20 cellular contexts compared by ENCODE assay signal in genomic region chr2:41774011-41774605, GRCh38.
A peak's percentile ranks its signal among the peaks of the same experiment; 100 is the strongest.
DNase-seq lines count a peak whose midpoint lies in the region; ATAC-seq and TF ChIP-seq lines count a peak whose summit lies in the region.
"Had no signal": no experiment of that assay in that cellular context is flagged by ENCODE, and none has a peak within 500 bp of the region (broad histone marks: within the 10 kb centered on the region; RNA-seq: fewer than 3 reads in every experiment).

No MANE protein-coding gene starts in this region.

- no peak overlapping the region for H3K4me3 ChIP-seq in HAP-1
- H3K4me3 ChIP-seq in mesendoderm (ENCODE audit: low read length): no peak overlapping the region
- H3K4me3 ChIP-seq: BLaER1, K562, SK-N-MC had no signal

- in situ Hi-C loops in HAP-1 (cut with MboI; ENCODE audit: low sequenced_read_pairs): no loop called here

- H3K4me2 ChIP-seq in mesendoderm (ENCODE audit: low read length): no peak overlapping the region
- H3K4me2 ChIP-seq: BLaER1 had no signal

- peaks cover 15% of the 10 kb centered on the region for H3K9me3 Mint-ChIP-seq in WTC11
- no peaks in the 10 kb centered on the region for H3K9me3 Mint-ChIP-seq in activated T-helper 1 cell treated with anti-CD3 and anti-CD28 coated beads, Interleukin-12 subunit alpha, Interleukin-12 subunit beta, Interleukin-2, Interleukin-4 antibody, amounts not matched to agents 30 ng/mL and 10 ng/mL and 1 ng/mL, durations not matched to agents 14 hours and 24 hours and 36 hours

- H3K79me1 ChIP-seq in mesendoderm (ENCODE audit: low read length): no peaks in the 10 kb centered on the region

- no peak overlapping the region for H4K5ac ChIP-seq in mesendoderm (ENCODE audit: low read length)

- H2BK5ac ChIP-seq in mesendoderm (ENCODE audit: low read length): peak overlapping the region; percentile 36

- no peak overlapping the region for H3K23ac ChIP-seq in mesendoderm (ENCODE audit: low read length)

- peak; percentile 75 for ATAC-seq in WTC11
- ATAC-seq in HG03439 (IDR thresholded peaks at IDR 0.05; ENCODE audit: unreplicated experiment): no peak
- ATAC-seq: K562 had no signal

- H4K8ac ChIP-seq in mesendoderm (ENCODE audit: low read depth, low read length): no peak overlapping the region

- peak overlapping the region; percentile 28 for H3K56ac ChIP-seq in mesendoderm (ENCODE audit: low read length)

- H3K4ac ChIP-seq in mesendoderm (ENCODE audit: low read depth, low read length): no peak overlapping the region

- H3K27me3 Mint-ChIP-seq in WTC11 (ENCODE audit: low read depth): no peaks in the 10 kb centered on the region
- peaks cover 2% of the 10 kb centered on the region for H3K27me3 Mint-ChIP-seq in activated T-helper 1 cell treated with anti-CD3 and anti-CD28 coated beads, Interleukin-12 subunit alpha, Interleukin-12 subunit beta, Interleukin-2, Interleukin-4 antibody, amounts not matched to agents 30 ng/mL and 10 ng/mL and 1 ng/mL, durations not matched to agents 14 hours and 24 hours and 36 hours (ENCODE audit: insufficient read depth)

- TF ChIP-seq CTCF in WTC11 (IDR thresholded peaks at IDR 0.05): no peak

- no peak overlapping the region for H3K27ac ChIP-seq in mesendoderm (ENCODE audit: low read depth, low read length)
- H3K27ac ChIP-seq: BLaER1, SK-N-MC had no signal

- no peak overlapping the region for H3K4me3 Mint-ChIP-seq in WTC11
- no peak overlapping the region for H3K4me3 Mint-ChIP-seq in activated T-helper 1 cell treated with anti-CD3 and anti-CD28 coated beads, Interleukin-12 subunit alpha, Interleukin-12 subunit beta, Interleukin-2, Interleukin-4 antibody, amounts not matched to agents 30 ng/mL and 10 ng/mL and 1 ng/mL, durations not matched to agents 14 hours and 24 hours and 36 hours
- H3K4me3 Mint-ChIP-seq: CD4-positive, CD25-positive, alpha-beta regulatory T cell had no signal

- H2BK15ac ChIP-seq in mesendoderm (replicated peaks; ENCODE audit: low read depth): no peak overlapping the region

- no CpG with 5 or more reads among the region's 3 CpGs for WGBS in mesendoderm (ENCODE audit: extremely low coverage, insufficient coverage, low lambda C conversion rate)

- no peak overlapping the region for H3K18ac ChIP-seq in mesendoderm (ENCODE audit: low read length)

- intact Hi-C loops in activated T-helper 1 cell treated with anti-CD3 and anti-CD28 coated beads, Interleukin-12 subunit alpha, Interleukin-12 subunit beta, Interleukin-2, Interleukin-4 antibody, amounts not matched to agents 30 ng/mL and 10 ng/mL and 1 ng/mL, durations not matched to agents 14 hours and 24 hours and 36 hours (cut with micrococcal nuclease): no loop called here

- H2BK120ac ChIP-seq in mesendoderm (ENCODE audit: low read depth, low read length): no peak overlapping the region

- POLR2A ChIA-PET in WTC11 (lab: Charles Lee): no interaction called here

- no peak overlapping the region for H2AK5ac ChIP-seq in mesendoderm (ENCODE audit: low read length)

- H3K9me3 ChIP-seq in HAP-1: no peaks in the 10 kb centered on the region
- H3K9me3 ChIP-seq: BLaER1 had no signal

- H3K36me3 ChIP-seq in HAP-1 (replicated peaks): no peaks in the 10 kb centered on the region
- no peaks in the 10 kb centered on the region for H3K36me3 ChIP-seq in mesendoderm (ENCODE audit: control insufficient read depth, insufficient read depth, low read length)
- H3K36me3 ChIP-seq: BLaER1 had no signal

- peaks cover 8% of the 10 kb centered on the region for H3K36me3 Mint-ChIP-seq in WTC11
- H3K36me3 Mint-ChIP-seq in activated T-helper 1 cell treated with anti-CD3 and anti-CD28 coated beads, Interleukin-12 subunit alpha, Interleukin-12 subunit beta, Interleukin-2, Interleukin-4 antibody, amounts not matched to agents 30 ng/mL and 10 ng/mL and 1 ng/mL, durations not matched to agents 14 hours and 24 hours and 36 hours (ENCODE audit: low read depth): no peaks in the 10 kb centered on the region
- H3K36me3 Mint-ChIP-seq: CD4-positive, CD25-positive, alpha-beta regulatory T cell had no signal

- H3K27me3 ChIP-seq in HAP-1 (ENCODE audit: low read depth) (peaks cover 11% of the 10 kb centered on the region), mesendoderm (ENCODE audit: insufficient read depth, low read length, poor library complexity) (no peaks in the 10 kb centered on the region)
- H3K27me3 ChIP-seq: BLaER1 had no signal

- CTCF ChIA-PET in WTC11 (lab: Charles Lee): interaction anchor here (1.0 kb wide), 2 partner anchors 9 to 360 kb away, joined by 3 to 4 read pairs; no protein-coding TSS in a partner anchor

- peaks cover 21% of the 10 kb centered on the region for H3K4me1 Mint-ChIP-seq in WTC11
- no peaks in the 10 kb centered on the region for H3K4me1 Mint-ChIP-seq in activated T-helper 1 cell treated with anti-CD3 and anti-CD28 coated beads, Interleukin-12 subunit alpha, Interleukin-12 subunit beta, Interleukin-2, Interleukin-4 antibody, amounts not matched to agents 30 ng/mL and 10 ng/mL and 1 ng/mL, durations not matched to agents 14 hours and 24 hours and 36 hours (ENCODE audit: low read depth)
- H3K4me1 Mint-ChIP-seq: CD4-positive, CD25-positive, alpha-beta regulatory T cell had no signal

- no peak overlapping the region for H3K27ac Mint-ChIP-seq in WTC11
- H3K27ac Mint-ChIP-seq in activated T-helper 1 cell treated with anti-CD3 and anti-CD28 coated beads, Interleukin-12 subunit alpha, Interleukin-12 subunit beta, Interleukin-2, Interleukin-4 antibody, amounts not matched to agents 30 ng/mL and 10 ng/mL and 1 ng/mL, durations not matched to agents 14 hours and 24 hours and 36 hours: no peak overlapping the region
- H3K27ac Mint-ChIP-seq: CD4-positive, CD25-positive, alpha-beta regulatory T cell had no signal

- H3K4me1 ChIP-seq in HAP-1 (peaks cover 8% of the 10 kb centered on the region; the same call in 1 of the 2 replicates), mesendoderm (ENCODE audit: control insufficient read depth, low read depth, low read length) (peaks cover 3% of the 10 kb centered on the region)
- H3K4me1 ChIP-seq: BLaER1 had no signal

- DNase-seq in HAP-1 (ENCODE audit: low spot score in 2 of 2): peak; percentile 39 to 79
- peak; percentile 89 for DNase-seq in NCI-H82 (lab: John Stamatoyannopoulos, UW)
- no peak for DNase-seq in WTC11 (ENCODE audit: low spot score)
- DNase-seq in mesendoderm: peak; percentile 69
- DNase-seq in activated T-helper 1 cell treated with anti-CD3 and anti-CD28 coated beads, Interleukin-12 subunit alpha, Interleukin-12 subunit beta, Interleukin-2, Interleukin-4 antibody, amounts not matched to agents 30 ng/mL and 10 ng/mL and 1 ng/mL, durations not matched to agents 14 hours and 24 hours and 36 hours (ENCODE audit: low spot score): no peak
- DNase-seq in NCI-H2171 (lab: John Stamatoyannopoulos, UW): no peak
- DNase-seq in NAMALWA (ENCODE audit: low spot score): no peak
- DNase-seq: CD4-positive, CD25-positive, alpha-beta regulatory T cell; H7; Kasumi-1; NCI-H146; NCI-H2029; NCI-H446 treated with DMSO at 0.1 percent for 48 hours; NCI-H748 treated with DMSO at 0.1 percent for 48 hours; NK-92 treated with Interleukin-12 subunit alpha and Interleukin-12 subunit beta, amount 100 ng/mL, for 24 hours; SHP77 treated with DMSO at 0.1 percent for 48 hours had no signal

- no peak overlapping the region for H3K9ac ChIP-seq in mesendoderm (ENCODE audit: low read length)
- H3K9ac ChIP-seq: BLaER1 had no signal

- no peaks in the 10 kb centered on the region for H3K79me2 ChIP-seq in mesendoderm (ENCODE audit: control insufficient read depth, insufficient read depth, low read length)

TF ChIP-seq in WTC11, 78 proteins besides CTCF, POLR2A, EP300 and RAD21:
- TF ChIP-seq KAT7 (CRISPR knock-in tag; IDR thresholded peaks at IDR 0.05; ENCODE audit: borderline replicate concordance): no peak
- no peak for TF ChIP-seq HMGXB4 (CRISPR knock-in tag; IDR thresholded peaks at IDR 0.05)
- no peak for TF ChIP-seq NFYB (CRISPR knock-in tag; conservative IDR thresholded peaks at IDR 0.05; ENCODE audit: low read depth)
- TF ChIP-seq ZNF232 (CRISPR knock-in tag; IDR thresholded peaks at IDR 0.05): no peak
- no peak for TF ChIP-seq PRRX2 (CRISPR knock-in tag; IDR thresholded peaks at IDR 0.05)
- TF ChIP-seq PREB (CRISPR knock-in tag; IDR thresholded peaks at IDR 0.05; ENCODE audit: borderline replicate concordance): no peak
- TF ChIP-seq ZBTB21 (CRISPR knock-in tag; IDR thresholded peaks at IDR 0.05; ENCODE audit: borderline replicate concordance): no peak
- TF ChIP-seq CREM (CRISPR knock-in tag; IDR thresholded peaks at IDR 0.05): no peak
- TF ChIP-seq ATF3 (CRISPR knock-in tag; conservative IDR thresholded peaks at IDR 0.05): no peak

Comparison
In these comparisons a context has a peak if more than half of its experiments do, and no peak if none do; other contexts are left out.
1. DNase-seq: peak in HAP-1 (2 of 2), NCI-H82 (single experiment) and mesendoderm (single experiment); none in WTC11 (single experiment), activated T-helper 1 cell treated with anti-CD3 and anti-CD28 coated beads, Interleukin-12 subunit alpha, Interleukin-12 subunit beta, Interleukin-2, Interleukin-4 antibody, amounts not matched to agents 30 ng/mL and 10 ng/mL and 1 ng/mL, durations not matched to agents 14 hours and 24 hours and 36 hours (single experiment), NCI-H2171 (single experiment) and NAMALWA (single experiment).